ENCODE assay signal across 1 cellular context in genomic region chr6:112592159-112592558, GRCh38.
TF ChIP-seq lines count a peak whose summit lies in the region.

No MANE protein-coding gene starts in this region.

TF ChIP-seq in SK-N-SH, 30 proteins besides CTCF, POLR2A, EP300 and RAD21 (continued from another document):
- TF ChIP-seq TEAD4 (IDR thresholded peaks at IDR 0.05; ENCODE audit: borderline replicate concordance, insufficient read depth) (no peak), CHD2 (IDR thresholded peaks at IDR 0.05; ENCODE audit: low read length, partially characterized antibody) (peak; percentile 46), RCOR1 (IDR thresholded peaks at IDR 0.05; ENCODE audit: low read length) (peak; percentile 48; the same call in 1 of the 2 replicates), TAF1 (IDR thresholded peaks at IDR 0.05; ENCODE audit: borderline replicate concordance, low read depth, low read length) (no peak), MEF2A (IDR thresholded peaks at IDR 0.05; ENCODE audit: borderline replicate concordance, low read depth) (no peak), RXRA (IDR thresholded peaks at IDR 0.05; ENCODE audit: borderline replicate concordance, low read depth) (no peak), RFX5 (IDR thresholded peaks at IDR 0.05; ENCODE audit: low read length) (no peak), TCF12 (IDR thresholded peaks at IDR 0.05) (no peak)
